Comparison of ENCODE assay signal across 8 cellular contexts in the genomic region with DNA sequence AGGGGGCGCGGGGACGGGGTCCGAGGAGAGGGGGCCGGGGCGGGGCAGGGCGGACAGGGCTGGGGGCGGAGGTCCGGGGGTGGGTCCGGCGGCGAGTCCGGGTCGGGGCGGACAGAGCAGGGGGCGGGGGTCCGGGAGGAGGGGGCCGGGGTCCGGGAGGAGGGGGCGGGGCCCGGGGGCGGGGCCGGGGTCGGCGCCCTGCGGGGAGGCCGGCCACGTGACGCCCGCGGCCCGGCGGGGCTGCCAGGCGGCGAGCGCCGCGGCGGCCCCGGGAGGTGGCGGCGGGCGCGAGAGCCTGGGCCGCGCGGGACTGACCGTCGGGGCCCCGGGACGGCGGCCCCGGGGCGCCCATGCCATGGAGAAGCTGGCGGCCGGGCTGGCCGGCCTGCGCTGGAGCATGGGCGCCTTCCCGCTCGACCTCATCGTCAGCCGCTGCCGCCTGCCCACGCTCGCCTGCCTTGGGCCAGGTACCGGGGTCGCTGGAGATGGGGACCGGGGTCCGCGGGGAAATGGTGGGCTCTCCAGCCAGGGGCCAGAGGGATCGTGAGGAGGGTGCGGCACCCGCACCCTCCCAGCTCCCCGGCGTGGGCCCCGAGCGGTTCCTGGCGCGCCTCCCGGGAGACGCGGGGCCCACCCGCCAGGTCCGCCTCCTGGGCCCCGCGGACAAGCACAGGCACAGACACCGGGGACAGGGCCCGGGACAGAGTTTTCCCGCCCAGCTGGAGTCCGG. TPM values are rescaled to one million over a fixed set of nuclear protein-coding genes. Genes with fewer than 3 reads are reported as not detected.
DNase-seq lines count a peak whose midpoint lies in the region; ATAC-seq, FAIRE-seq and TF ChIP-seq lines count a peak whose summit lies in the region.

Gene GAREM2 (plus strand): TSS at position 223 of the 730 bp plus-strand sequence. CDS start 133 bp downstream, at position 356.

- no peaks in the 10 kb centered on the region for H4K20me1 ChIP-seq in OCI-LY1 (ENCODE audit: insufficient read depth, low read length)

- H3K27ac ChIP-seq in OCI-LY1 (ENCODE audit: low read depth, low read length, poor library complexity, severe bottlenecking): no peak within 1 kb of the TSS

- H3K9ac ChIP-seq in OCI-LY1 (ENCODE audit: low read length): no peak within 1 kb of the TSS; the same call in 1 of the 2 replicates

- H3K79me2 ChIP-seq in OCI-LY1 (ENCODE audit: insufficient read depth, low read length): no peaks in the 10 kb centered on the region

- H3K27me3 ChIP-seq in OCI-LY1 (ENCODE audit: insufficient read depth, low read length): 0 out of 2 replicates have a peak, but pooled peaks cover 6% of the 10 kb centered on the region

- H3F3A ChIP-seq in OCI-LY1 (ENCODE audit: insufficient read depth, low read length): no peaks in the 10 kb centered on the region

- ATAC-seq in omental fat pad (ENCODE audit: low FRiP score) (peak; percentile 36), HG03460 (IDR thresholded peaks at IDR 0.05; ENCODE audit: unreplicated experiment) (no peak)

- in situ Hi-C loops in KBM-7 (cut with MboI; ENCODE audit: low pct_unique_long_range_greater_than_20kb, low sequenced_read_pairs): no loop called here

- no peaks in the 10 kb centered on the region for H3K9me2 ChIP-seq in OCI-LY1 (ENCODE audit: low read depth, low read length)

- DNase-seq in D721Med (ENCODE audit: insufficient read length, low spot score) (peak; percentile 89), epithelial cell of esophagus (ENCODE audit: low read depth) (no peak), omental fat pad (ENCODE audit: low spot score) (no peak), KBM-7 (no peak), SKM-1 treated with dmso at 0.1 percent for 144 hours (lab: John Stamatoyannopoulos, UW; ENCODE audit: unreplicated experiment) (no peak), NCI-H774 (lab: John Stamatoyannopoulos, UW) (no peak)

- H3K4me2 ChIP-seq in OCI-LY1 (ENCODE audit: low read length): peak within 1 kb of the TSS; percentile 67

- no peaks in the 10 kb centered on the region for H3K9me3 ChIP-seq in OCI-LY1 (ENCODE audit: low read length)

- no peak within 1 kb of the TSS for H2AFZ ChIP-seq in OCI-LY1 (ENCODE audit: low read length)

- no peaks in the 10 kb centered on the region for H3K4me1 ChIP-seq in OCI-LY1 (ENCODE audit: insufficient read depth, low read length, severe bottlenecking)

- FAIRE-seq in D721Med (lab: Jason Lieb, UNC): no peak

- H3K36me3 ChIP-seq in OCI-LY1 (ENCODE audit: insufficient read depth, low read length): no peaks in the 10 kb centered on the region

- TF ChIP-seq CTCF in D721Med (IDR thresholded peaks at IDR 0.05; ENCODE audit: insufficient read depth, missing control alignments) (no peak), OCI-LY1 (IDR thresholded peaks at IDR 0.05; ENCODE audit: low read length) (no peak), epithelial cell of esophagus (IDR thresholded peaks at IDR 0.05; ENCODE audit: insufficient read depth, low read depth, low read length, missing control alignments) (no peak), omental fat pad (IDR thresholded peaks at IDR 0.05) (no peak)

- H3K4me3 ChIP-seq in OCI-LY1 (ENCODE audit: low read depth, low read length, poor library complexity, severe bottlenecking) (peak within 1 kb of the TSS; percentile 49), epithelial cell of esophagus (ENCODE audit: low read length) (peak within 1 kb of the TSS; percentile 32)

RNA-seq across cellular contexts. Expression of gene GAREM2, which starts in this region (rescaled TPM):
- total RNA-seq in omental fat pad: 1 to 10 TPM; 1.0 to 3.3 (median 2.0) TPM
